In the genomic region with DNA sequence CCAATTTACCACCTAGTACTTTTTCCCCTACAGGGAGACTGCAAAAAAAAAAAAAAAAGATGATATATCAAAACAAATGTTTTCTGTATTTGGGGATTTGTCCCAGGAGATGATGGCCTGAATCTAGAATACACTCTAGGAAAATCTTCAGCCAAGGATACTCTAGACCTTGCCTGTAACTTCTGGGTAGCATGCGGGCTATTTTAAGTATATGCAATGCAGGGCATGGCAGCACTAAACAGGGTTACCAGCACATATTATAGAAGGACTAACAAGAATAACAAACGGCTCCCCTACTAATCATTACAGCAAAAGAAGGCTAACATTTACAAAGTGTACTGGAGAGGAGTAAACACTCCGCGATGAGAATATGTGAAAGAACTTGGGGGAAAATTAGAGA, we compare ENCODE assay signal across 28 cellular contexts.
"Had no signal": no experiment of that assay in that cellular context is flagged by ENCODE, and none has a peak within 500 bp of the region (broad histone marks: within the 10 kb centered on the region; RNA-seq: fewer than 3 reads in every experiment).

No MANE protein-coding gene starts in this region.

- DNase-seq: head of caudate nucleus; hippocampal formation; kidney glomerular epithelial cell; lower lobe of right lung; mammary epithelial cell; mesendoderm; naive B cell; natural killer cell; nephron progenitor cell; occipital lobe; psoas muscle; right lobe of liver; stimulated activated CD4-positive, alpha-beta T cell treated with anti-CD3 and anti-CD28 coated beads, Interleukin-1b, Interleukin-23, amount 100 ng/mL, for 48 hours; stimulated activated CD4-positive, alpha-beta T cell treated with anti-CD3 and anti-CD28 coated beads, Interleukin-2, amount 100 ng/mL, for 48 hours; stimulated activated CD4-positive, alpha-beta T cell treated with anti-CD3 and anti-CD28 coated beads, Interleukin-4, amount 100 ng/mL, for 4 hours; stimulated activated CD8-positive, alpha-beta memory T cell treated with anti-CD3 and anti-CD28 coated beads, Interleukin-4, amount 100 ng/mL, for 48 hours; stimulated activated naive CD4-positive, alpha-beta T cell treated with Interleukin-2 at 50 U/mL for 16 hours; stomach; testis; thyroid gland; transverse colon; upper lobe of left lung had no signal

- H3K36me3 ChIP-seq: lower lobe of right lung, neural progenitor cell, neutrophil, right lobe of liver, thyroid gland, transverse colon, upper lobe of left lung, vagina had no signal

- H3K27me3 ChIP-seq: neural progenitor cell, neutrophil, right lobe of liver, stomach, testis, thyroid gland, transverse colon, upper lobe of left lung, vagina had no signal

- H3K27ac ChIP-seq: lower lobe of right lung, neural progenitor cell, neutrophil, parathyroid adenoma, psoas muscle, right lobe of liver, stomach, testis, thyroid gland, transverse colon, upper lobe of left lung, vagina had no signal

- H3K4me3 ChIP-seq: lower lobe of right lung, neural progenitor cell, psoas muscle, right lobe of liver, smooth muscle cell, stomach, testis, thyroid gland, transverse colon, upper lobe of left lung, vagina had no signal

- H3K4me1 ChIP-seq: lower lobe of right lung, neural progenitor cell, parathyroid adenoma, psoas muscle, right lobe of liver, testis, transverse colon, vagina had no signal

- ATAC-seq: lower lobe of right lung; natural killer cell; psoas muscle; right lobe of liver; stimulated activated memory B cell treated with anti-CD40 and anti-IgM and Interleukin-4, amounts not matched to agents 10 μg/mL and 1 μg/mL and 100 μg/mL, for 72 hours had no signal

- H3K9me3 ChIP-seq: lower lobe of right lung, neutrophil, psoas muscle, right lobe of liver, stomach, testis, thyroid gland, transverse colon, upper lobe of left lung, vagina had no signal
